In genomic region chr7:21383217-21383832, GRCh38 we compare ENCODE assay signal across 12 cellular contexts. TPM values are rescaled to one million over a fixed set of nuclear protein-coding genes. Genes with fewer than 3 reads are reported as not detected.
A peak's percentile ranks its signal among the peaks of the same experiment; 100 is the strongest.
DNase-seq lines count a peak whose midpoint lies in the region; ATAC-seq, FAIRE-seq and TF ChIP-seq lines count a peak whose summit lies in the region.
"Had no signal": no experiment of that assay in that cellular context is flagged by ENCODE, and none has a peak within 500 bp of the region (broad histone marks: within the 10 kb centered on the region; RNA-seq: fewer than 3 reads in every experiment).

No MANE protein-coding gene starts in this region.

- TF ChIP-seq CTCF in nephron progenitor cell (IDR thresholded peaks at IDR 0.05) (no peak), Peyer's patch (IDR thresholded peaks at IDR 0.05) (no peak), gastrocnemius medialis (IDR thresholded peaks at IDR 0.05 in 4 of 5, conservative IDR thresholded peaks at IDR 0.05 in 1 of 5) (no peak)

- H3K4me1 Mint-ChIP-seq in CD8-positive, alpha-beta memory T cell: peaks cover 29 to 46% (median 30%) of the 10 kb centered on the region in 3 donors
- H3K4me1 Mint-ChIP-seq in nephron progenitor cell: no peaks in the 10 kb centered on the region

- H3K4me1 ChIP-seq in CD8-positive, alpha-beta memory T cell (ENCODE audit: insufficient read depth, low read length): peaks cover 9% of the 10 kb centered on the region
- H3K4me1 ChIP-seq in Peyer's patch (no peaks in the 10 kb centered on the region), gastrocnemius medialis (no peaks in the 10 kb centered on the region)

- no peaks in the 10 kb centered on the region for H3K27me3 Mint-ChIP-seq in CD8-positive, alpha-beta memory T cell
- peaks cover 9% of the 10 kb centered on the region for H3K27me3 Mint-ChIP-seq in nephron progenitor cell (ENCODE audit: low read depth, poor library complexity)

- H3K27ac ChIP-seq in CD8-positive, alpha-beta memory T cell (ENCODE audit: low read depth, low read length): no peak overlapping the region
- no peak overlapping the region for H3K27ac ChIP-seq in Peyer's patch
- no peak overlapping the region for H3K27ac ChIP-seq in gastrocnemius medialis

- peaks cover 0 to under 1% (median 0%) of the 10 kb centered on the region in 3 donors for H3K36me3 Mint-ChIP-seq in CD8-positive, alpha-beta memory T cell
- no peaks in the 10 kb centered on the region for H3K36me3 Mint-ChIP-seq in nephron progenitor cell (ENCODE audit: low read depth)

- CTCF ChIA-PET in CD8-positive, alpha-beta memory T cell (lab: Charles Lee): interaction anchor here (1.2 kb wide), 2 partner anchors 30 to 45 kb away, joined by 4 to 5 read pairs; no protein-coding TSS in a partner anchor

- peak overlapping the region; percentile 2 to 90 (median 70) for H3K27ac Mint-ChIP-seq in CD8-positive, alpha-beta memory T cell
- H3K27ac Mint-ChIP-seq in nephron progenitor cell: no peak overlapping the region

- TF ChIP-seq POLR2A in Peyer's patch (IDR thresholded peaks at IDR 0.05) (no peak), gastrocnemius medialis (IDR thresholded peaks at IDR 0.05) (no peak)

- no peaks in the 10 kb centered on the region for H3K9me3 ChIP-seq in CD8-positive, alpha-beta memory T cell (ENCODE audit: low read length)
- H3K9me3 ChIP-seq in Peyer's patch (no peaks in the 10 kb centered on the region), gastrocnemius medialis (no peaks in the 10 kb centered on the region)

- H3K9me3 Mint-ChIP-seq in CD8-positive, alpha-beta memory T cell: peaks cover 0 to 1% (median under 1%) of the 10 kb centered on the region in 5 donors
- H3K9me3 Mint-ChIP-seq in nephron progenitor cell: peaks cover 10% of the 10 kb centered on the region

- intact Hi-C loops in gastrocnemius medialis (cut with DNase I; ENCODE audit: low total_unique reads): no loop called here

- POLR2A ChIA-PET in CD8-positive, alpha-beta memory T cell (lab: Charles Lee): interaction anchor here (1.5 kb wide), 1 partner anchor 31 kb away, joined by 4 read pairs; no protein-coding TSS in a partner anchor

- H3K27me3 ChIP-seq in CD8-positive, alpha-beta memory T cell (ENCODE audit: insufficient read depth, low read length, poor library complexity, severe bottlenecking): no peaks in the 10 kb centered on the region
- H3K27me3 ChIP-seq in Peyer's patch: no peaks in the 10 kb centered on the region
- no peaks in the 10 kb centered on the region for H3K27me3 ChIP-seq in gastrocnemius medialis

- H3K4me3 Mint-ChIP-seq in CD8-positive, alpha-beta memory T cell: peak overlapping the region; percentile 24 to 75 (median 47)
- H3K4me3 Mint-ChIP-seq in nephron progenitor cell: no peak overlapping the region

- in situ Hi-C loops in gastrocnemius medialis (cut with MboI; ENCODE audit: low sequenced_read_pairs in 4 of 4): no loop called here

- peak in 1 of 5 donors; percentile 9 for DNase-seq in CD8-positive, alpha-beta memory T cell
- DNase-seq in RCC 7860 (ENCODE audit: low spot score) (no peak), nephron progenitor cell (no peak), Peyer's patch (no peak), gastrocnemius medialis (no peak)
- DNase-seq: mammary epithelial cell, NCI-H1092 treated with DMSO at 0.1 percent for 48 hours, T1000 had no signal

- FAIRE-seq in RCC 7860 (lab: Jason Lieb, UNC): no peak
- FAIRE-seq: colon had no signal

- H3K4me3 ChIP-seq in CD8-positive, alpha-beta memory T cell (ENCODE audit: low read length): no peak overlapping the region
- H3K4me3 ChIP-seq in Peyer's patch: no peak overlapping the region
- no peak overlapping the region for H3K4me3 ChIP-seq in gastrocnemius medialis

- H3K36me3 ChIP-seq in CD8-positive, alpha-beta memory T cell (ENCODE audit: insufficient read depth, low read length): no peaks in the 10 kb centered on the region
- H3K36me3 ChIP-seq in Peyer's patch (no peaks in the 10 kb centered on the region), gastrocnemius medialis (no peaks in the 10 kb centered on the region)

- peak; percentile 52 for ATAC-seq in GM19351 (IDR thresholded peaks at IDR 0.05; ENCODE audit: unreplicated experiment)
- ATAC-seq in HG02840 (IDR thresholded peaks at IDR 0.05; ENCODE audit: low FRiP score, unreplicated experiment): peak; percentile 51
- ATAC-seq in HG03571 (IDR thresholded peaks at IDR 0.05; ENCODE audit: unreplicated experiment): peak; percentile 45
- no peak for ATAC-seq in gastrocnemius medialis

RNA-seq across cellular contexts. Expression of gene SP4, which starts 44.6 kb away (rescaled TPM):
- total RNA-seq in CD8-positive, alpha-beta memory T cell: 10 to 100 TPM; 20.0 to 22.2 TPM
- 14.1 TPM for polyA plus RNA-seq in CD8-positive, alpha-beta memory T cell
- total RNA-seq in Peyer's patch: 10 to 100 TPM in 1 of 4 donors, 1 to 10 TPM in 3; 4.2 to 16.5 (median 5.1) TPM
- total RNA-seq in gastrocnemius medialis: 10 to 100 TPM in 1 of 4 donors, 1 to 10 TPM in 3; 8.0 to 13.9 (median 9.5) TPM

Comparison
In these comparisons a context has a peak if more than half of its experiments do, and no peak if none do; other contexts are left out.
1. ATAC-seq: peak in GM19351 (single experiment), HG02840 (single experiment) and HG03571 (single experiment); none in gastrocnemius medialis (0 of 2).